ENCODE assay signal across 8 cellular contexts in genomic region chr19:55476100-55476775, GRCh38. TPM values are rescaled to one million over a fixed set of nuclear protein-coding genes. Genes with fewer than 3 reads are reported as not detected.
A peak's percentile ranks its signal among the peaks of the same experiment; 100 is the strongest.
DNase-seq lines count a peak whose midpoint lies in the region; ATAC-seq, FAIRE-seq and TF ChIP-seq lines count a peak whose summit lies in the region.

Gene ZNF628, plus strand, starts transcription at chr19:55476617. Its CDS starts 3,294 bp downstream, at chr19:55479911.

- no peak for FAIRE-seq in pancreas (lab: Jason Lieb, UNC)

- H3K27ac ChIP-seq in pancreas (peak within 1 kb of the TSS; percentile 82 to 94 (median 90)), tibial artery (peak within 1 kb of the TSS; percentile 96 to 98)

- peak within 1 kb of the TSS; percentile 89 for H3K4me3 Mint-ChIP-seq in activated naive CD8-positive, alpha-beta T cell treated with anti-CD3 and anti-CD28 coated beads, Interleukin-2, amount 10 ng/mL, durations not matched to agents 7 days and 5 days

- H3K9me3 ChIP-seq in pancreas (no peaks in the 10 kb centered on the region), tibial artery (no peaks in the 10 kb centered on the region)

- DNase-seq in GM10248 (ENCODE audit: extremely low spot score) (peak; percentile 98), NCI-H1105 (lab: John Stamatoyannopoulos, UW) (peak; percentile 99), SKM-1 (lab: John Stamatoyannopoulos, UW; ENCODE audit: unreplicated experiment) (peak; percentile 46), Right ventricle myocardium superior (peak; percentile 100), pancreas (peak; percentile 97 to 99 (median 99)), tibial artery (peak; percentile 98 to 99)
- DNase-seq in activated naive CD8-positive, alpha-beta T cell treated with anti-CD3 and anti-CD28 coated beads, Interleukin-2, amount 10 ng/mL, durations not matched to agents 7 days and 5 days: peak; percentile 97

- TF ChIP-seq CTCF in GM10248 (IDR thresholded peaks at IDR 0.05; ENCODE audit: control extremely low read depth, extremely low read depth, low read depth, missing control alignments) (no peak), pancreas (IDR thresholded peaks at IDR 0.05) (no peak), tibial artery (IDR thresholded peaks at IDR 0.05) (no peak)

- H3K4me3 ChIP-seq in pancreas: peak within 1 kb of the TSS; percentile 32 to 59 (median 52)
- H3K4me3 ChIP-seq in tibial artery: peak within 1 kb of the TSS; percentile 73 to 80

- H3K36me3 ChIP-seq in pancreas (no peaks in the 10 kb centered on the region), tibial artery (peaks cover 0 to 7% (median 1%) of the 10 kb centered on the region in 3 donors)

- H3K4me1 Mint-ChIP-seq in activated naive CD8-positive, alpha-beta T cell treated with anti-CD3 and anti-CD28 coated beads, Interleukin-2, amount 10 ng/mL, durations not matched to agents 7 days and 5 days: peaks cover 18% of the 10 kb centered on the region

- no peaks in the 10 kb centered on the region for H3K27me3 Mint-ChIP-seq in activated naive CD8-positive, alpha-beta T cell treated with anti-CD3 and anti-CD28 coated beads, Interleukin-2, amount 10 ng/mL, durations not matched to agents 7 days and 5 days

- H3K27me3 ChIP-seq in pancreas (no peaks in the 10 kb centered on the region), tibial artery (peaks cover 0 to 12% of the 10 kb centered on the region in 2 donors)

- ATAC-seq in HG02642 (IDR thresholded peaks at IDR 0.05; ENCODE audit: poor library complexity, unreplicated experiment) (peak; percentile 92), Right ventricle myocardium superior (ENCODE audit: poor library complexity) (peak; percentile 97), pancreas (peak; percentile 93 to 97 (median 94))
- peak; percentile 89 for ATAC-seq in activated naive CD8-positive, alpha-beta T cell treated with anti-CD3 and anti-CD28 coated beads, Interleukin-2, amount 10 ng/mL, durations not matched to agents 7 days and 5 days (ENCODE audit: low read depth)

- no peaks in the 10 kb centered on the region for H3K9me3 Mint-ChIP-seq in activated naive CD8-positive, alpha-beta T cell treated with anti-CD3 and anti-CD28 coated beads, Interleukin-2, amount 10 ng/mL, durations not matched to agents 7 days and 5 days

- POLR2A ChIA-PET in GM10248 (lab: Yijun Ruan, JAX): interaction anchor here (0.5 to 1.4 kb wide), 7 partner anchors 15 to 359 kb away, joined by 3 to 5 read pairs (median 3); partner anchors contain the start of genes ISOC2, PPP1R12C and ZNF784
- POLR2A ChIA-PET in activated naive CD8-positive, alpha-beta T cell treated with anti-CD3 and anti-CD28 coated beads, Interleukin-2, amount 10 ng/mL, durations not matched to agents 7 days and 5 days (lab: Charles Lee): interaction anchor here (0.6 to 2.1 kb wide), 29 partner anchors 9 to 512 kb away, joined by 3 to 21 read pairs (median 4); partner anchors contain the start of genes FIZ1, ISOC2, KMT5C and NAT14

- peak within 1 kb of the TSS; percentile 94 for H3K27ac Mint-ChIP-seq in activated naive CD8-positive, alpha-beta T cell treated with anti-CD3 and anti-CD28 coated beads, Interleukin-2, amount 10 ng/mL, durations not matched to agents 7 days and 5 days

- intact Hi-C loops in Right ventricle myocardium superior (cut with DNase I): no loop called here
- intact Hi-C loops in pancreas (cut with DNase I): no loop called here
- intact Hi-C loops in tibial artery (cut with DNase I; ENCODE audit: low total_unique reads): no loop called here

- H3K4me1 ChIP-seq in pancreas: peaks cover 9 to 19% (median 19%) of the 10 kb centered on the region in 3 donors
- H3K4me1 ChIP-seq in tibial artery: peaks cover 0 to 25% (median 12%) of the 10 kb centered on the region in 4 donors

- 1 to 3% methylated on average over 28 to 61 of the region's 61 CpGs for WGBS in pancreas, 2 donors

- CTCF ChIA-PET in GM10248 (lab: Yijun Ruan, JAX): interaction anchor here (0.9 to 5.2 kb wide), 7 partner anchors 9 to 156 kb away, joined by 3 to 41 read pairs (median 4); partner anchors contain the start of genes KMT5C and NAT14

- peaks cover 3% of the 10 kb centered on the region for H3K36me3 Mint-ChIP-seq in activated naive CD8-positive, alpha-beta T cell treated with anti-CD3 and anti-CD28 coated beads, Interleukin-2, amount 10 ng/mL, durations not matched to agents 7 days and 5 days

RNA-seq across cellular contexts. Expression of gene ZNF628, which starts in this region (rescaled TPM):
- 10 to 100 TPM in 1 of 2 experiments, 1 to 10 TPM in 1; 9.4 to 11.5 TPM for total RNA-seq in activated naive CD8-positive, alpha-beta T cell treated with anti-CD3 and anti-CD28 coated beads, Interleukin-2, amount 10 ng/mL, durations not matched to agents 7 days and 5 days
- total RNA-seq in Right ventricle myocardium superior (4.7 TPM), pancreas (1 to 10 TPM; 3.4 to 6.2 (median 4.1) TPM)
- polyA plus RNA-seq in pancreas: 1 to 10 TPM; 2.6 to 7.8 TPM

Comparison
In these comparisons a context has a peak if more than half of its experiments do, and no peak if none do; other contexts are left out.
1. Peak in every context shown above with its lines: DNase-seq, ATAC-seq, H3K4me3 ChIP-seq and H3K27ac ChIP-seq.
2. DNase-seq: peak in every context shown above with its lines; median percentile 100 in Right ventricle myocardium superior; 99 in NCI-H1105; 99 in pancreas; 98 in tibial artery; 98 in GM10248; 97 in activated naive CD8-positive, alpha-beta T cell treated with anti-CD3 and anti-CD28 coated beads, Interleukin-2, amount 10 ng/mL, durations not matched to agents 7 days and 5 days; 46 in SKM-1.